8 cellular contexts compared by ENCODE assay signal in genomic region chr12:109880049-109880931, GRCh38. TPM values are rescaled to one million over a fixed set of nuclear protein-coding genes. Genes with fewer than 3 reads are reported as not detected.
DNase-seq lines count a peak whose midpoint lies in the region; ATAC-seq and TF ChIP-seq lines count a peak whose summit lies in the region.

A gene with protein sequence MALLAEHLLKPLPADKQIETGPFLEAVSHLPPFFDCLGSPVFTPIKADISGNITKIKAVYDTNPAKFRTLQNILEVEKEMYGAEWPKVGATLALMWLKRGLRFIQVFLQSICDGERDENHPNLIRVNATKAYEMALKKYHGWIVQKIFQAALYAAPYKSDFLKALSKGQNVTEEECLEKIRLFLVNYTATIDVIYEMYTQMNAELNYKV (minus strand): TSS chr12:109880541. CDS start chr12:109880374, 167 bp downstream.

- peaks cover 0 to 34% (median 14%) of the 10 kb centered on the region in 11 experiments; a peak in 11 of 22 replicates for H4K20me1 ChIP-seq in BLaER1 treated with 17β-estradiol and CSF1 and Interleukin-3, amounts not matched to agents 10 nM and 100 nM

- TF ChIP-seq CTCF in activated CD8-positive, alpha-beta T cell treated with anti-CD3 and anti-CD28 coated beads for 36 hours (IDR thresholded peaks at IDR 0.05): peak; percentile 34
- TF ChIP-seq CTCF in lung (IDR thresholded peaks at IDR 0.05; ENCODE audit: control extremely low read depth, extremely low read depth): peak; percentile 83

- H3K27ac Mint-ChIP-seq in activated CD8-positive, alpha-beta T cell treated with anti-CD3 and anti-CD28 coated beads for 36 hours: peak within 1 kb of the TSS; percentile 87

- peak within 1 kb of the TSS; percentile 84 to 100 (median 97) for H3K4me2 ChIP-seq in BLaER1 treated with 17β-estradiol and CSF1 and Interleukin-3, amounts not matched to agents 10 nM and 100 nM

- no peaks in the 10 kb centered on the region for H3K9me3 ChIP-seq in BLaER1 treated with 17β-estradiol and CSF1 and Interleukin-3, amounts not matched to agents 10 nM and 100 nM (replicated peaks in 1 of 11)
- H3K9me3 ChIP-seq in ectodermal cell (ENCODE audit: control insufficient read depth, low read length) (no peaks in the 10 kb centered on the region), lung (ENCODE audit: control insufficient read depth in 2 of 2, insufficient read depth in 1 of 2, low read length in 1 of 2) (no peaks in the 10 kb centered on the region)

- POLR2A ChIA-PET in activated CD8-positive, alpha-beta T cell treated with anti-CD3 and anti-CD28 coated beads for 36 hours (lab: Charles Lee): no interaction called here

- peaks cover 33% of the 10 kb centered on the region for H3K4me1 Mint-ChIP-seq in activated CD8-positive, alpha-beta T cell treated with anti-CD3 and anti-CD28 coated beads for 36 hours (ENCODE audit: low read depth)

- intact Hi-C loops in activated CD8-positive, alpha-beta T cell treated with anti-CD3 and anti-CD28 coated beads for 36 hours (cut with micrococcal nuclease): loop anchor here (2.0 kb wide), 1 partner anchor 75 kb away; no protein-coding TSS in a partner anchor

- ATAC-seq in GM19324 (IDR thresholded peaks at IDR 0.05; ENCODE audit: low FRiP score, unreplicated experiment) (peak; percentile 97), HG03460 (IDR thresholded peaks at IDR 0.05; ENCODE audit: unreplicated experiment) (peak; percentile 91), lung (ENCODE audit: insufficient read depth, low FRiP score) (peak; percentile 98)
- ATAC-seq in activated CD8-positive, alpha-beta T cell treated with anti-CD3 and anti-CD28 coated beads for 36 hours: peak; percentile 98

- no peaks in the 10 kb centered on the region for H3K36me3 Mint-ChIP-seq in activated CD8-positive, alpha-beta T cell treated with anti-CD3 and anti-CD28 coated beads for 36 hours (ENCODE audit: low read depth)

- H3K27me3 Mint-ChIP-seq in activated CD8-positive, alpha-beta T cell treated with anti-CD3 and anti-CD28 coated beads for 36 hours: no peaks in the 10 kb centered on the region

- H3K9ac ChIP-seq in BLaER1 treated with 17β-estradiol and CSF1 and Interleukin-3, amounts not matched to agents 10 nM and 100 nM: peak within 1 kb of the TSS; percentile 78 to 91 (median 88)

- no peaks in the 10 kb centered on the region for H3K36me3 ChIP-seq in BLaER1 treated with 17β-estradiol and CSF1 and Interleukin-3, amounts not matched to agents 10 nM and 100 nM
- H3K36me3 ChIP-seq in ectodermal cell (ENCODE audit: control insufficient read depth, insufficient read depth, low read length) (no peaks in the 10 kb centered on the region), lung (ENCODE audit: control insufficient read depth in 2 of 2, insufficient read depth in 2 of 2, low read length in 2 of 2) (no peaks in the 10 kb centered on the region)

- CTCF ChIA-PET in activated CD8-positive, alpha-beta T cell treated with anti-CD3 and anti-CD28 coated beads for 36 hours (lab: Charles Lee): interaction anchor here (0.7 to 4.4 kb wide), 4 partner anchors 15 to 28 kb away, joined by 3 to 28 read pairs (median 3); partner anchors contain the start of gene TCHP

- peaks cover 45 to 61% (median 53%) of the 10 kb centered on the region in 10 experiments for H3K4me1 ChIP-seq in BLaER1 treated with 17β-estradiol and CSF1 and Interleukin-3, amounts not matched to agents 10 nM and 100 nM
- H3K4me1 ChIP-seq in ectodermal cell (ENCODE audit: control insufficient read depth, insufficient read depth, low read length) (no peaks in the 10 kb centered on the region), lung (ENCODE audit: control insufficient read depth in 2 of 2, insufficient read depth in 2 of 2, low read length in 2 of 2) (peaks cover 0 to 16% of the 10 kb centered on the region in 2 donors)

- peak within 1 kb of the TSS; percentile 96 for H3K4me3 Mint-ChIP-seq in activated CD8-positive, alpha-beta T cell treated with anti-CD3 and anti-CD28 coated beads for 36 hours

- H3K4me3 ChIP-seq in BLaER1 treated with 17β-estradiol and CSF1 and Interleukin-3, amounts not matched to agents 10 nM and 100 nM: peak within 1 kb of the TSS; percentile 81 to 96 (median 88)
- peak within 1 kb of the TSS; percentile 74 for H3K4me3 ChIP-seq in ectodermal cell (ENCODE audit: insufficient read depth, low read depth, low read length)
- H3K4me3 ChIP-seq in lung: peak within 1 kb of the TSS; percentile 94

- 0% methylated on average over 92 of the region's 92 CpGs for WGBS in ectodermal cell, 2 experiments
- 0 to 1% methylated on average over 55 to 92 of the region's 92 CpGs for whole genome bisulfite sequencing in lung, 2 donors

- H3K27me3 ChIP-seq in BLaER1 treated with 17β-estradiol and CSF1 and Interleukin-3, amounts not matched to agents 10 nM and 100 nM: no peaks in the 10 kb centered on the region
- H3K27me3 ChIP-seq in ectodermal cell (ENCODE audit: control insufficient read depth, insufficient read depth, low read length, poor library complexity, severe bottlenecking): peaks cover 19% of the 10 kb centered on the region
- no peaks in the 10 kb centered on the region for H3K27me3 ChIP-seq in lung (ENCODE audit: control insufficient read depth, insufficient read depth)

- H3K9me3 Mint-ChIP-seq in activated CD8-positive, alpha-beta T cell treated with anti-CD3 and anti-CD28 coated beads for 36 hours: no peaks in the 10 kb centered on the region

- H3K27ac ChIP-seq in BLaER1 treated with 17β-estradiol and CSF1 and Interleukin-3, amounts not matched to agents 10 nM and 100 nM: peak within 1 kb of the TSS; percentile 62 to 86 (median 81)
- no peak within 1 kb of the TSS for H3K27ac ChIP-seq in ectodermal cell (ENCODE audit: insufficient read depth, low read depth, low read length, poor library complexity, severe bottlenecking)
- peak within 1 kb of the TSS; percentile 47 to 92 for H3K27ac ChIP-seq in lung (ENCODE audit: low read depth in 1 of 2, low read length in 1 of 2)

- DNase-seq in NCI-H774 (lab: John Stamatoyannopoulos, UW): peak; percentile 96
- peak; percentile 85 for DNase-seq in activated CD8-positive, alpha-beta T cell treated with anti-CD3 and anti-CD28 coated beads for 36 hours
- DNase-seq in lung (ENCODE audit: low spot score): peak; percentile 84
- DNase-seq in stimulated activated CD4-positive, alpha-beta T cell treated with anti-CD3 and anti-CD28 coated beads, TNF-alpha, amount 100 ng/mL, for 4 hours (ENCODE audit: low read depth in 3 of 3): peak; percentile 80 to 86 (median 82)

RNA-seq across cellular contexts. Expression of the gene that starts here (rescaled TPM):
- 10 to 100 TPM; 19.9 to 21.2 TPM for total RNA-seq in activated CD8-positive, alpha-beta T cell treated with anti-CD3 and anti-CD28 coated beads for 36 hours
- polyA plus RNA-seq in ectodermal cell (2013, experiment 1 of 4): 23.8 TPM
- polyA plus RNA-seq in ectodermal cell (2013, experiment 2 of 4): 21.1 TPM
- 18.8 TPM for polyA plus RNA-seq in ectodermal cell (2013, experiment 3 of 4)
- 18.9 TPM for polyA plus RNA-seq in ectodermal cell (2013, experiment 4 of 4)
- total RNA-seq in lung: 10 to 100 TPM; 35.5 to 49.2 TPM
- 10 to 100 TPM; 31.2 to 46.1 TPM for polyA plus RNA-seq in lung
